Comparison of ENCODE assay signal across 17 cellular contexts in the genomic region with DNA sequence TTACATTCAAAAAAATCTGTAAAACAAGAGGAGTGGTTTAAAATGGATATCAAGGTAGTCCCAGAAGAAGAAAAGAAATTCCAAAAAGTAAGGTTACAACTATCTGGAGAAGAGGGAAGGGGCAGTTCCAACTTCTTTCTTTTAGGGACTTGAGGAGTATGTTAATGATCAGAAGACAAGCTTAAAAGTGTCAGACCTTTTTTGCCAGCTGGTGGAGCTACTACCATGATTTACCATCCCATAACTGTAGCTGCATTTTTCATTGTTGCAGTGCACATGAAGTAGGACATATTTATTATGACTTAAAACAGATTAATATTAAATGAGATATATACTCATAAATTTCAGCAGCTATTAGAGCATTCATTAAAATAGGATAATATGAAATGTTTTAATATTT.
DNase-seq lines count a peak whose midpoint lies in the region; ATAC-seq, FAIRE-seq and TF ChIP-seq lines count a peak whose summit lies in the region.
"Had no signal": no experiment of that assay in that cellular context is flagged by ENCODE, and none has a peak within 500 bp of the region (broad histone marks: within the 10 kb centered on the region; RNA-seq: fewer than 3 reads in every experiment).

No MANE protein-coding gene starts in this region.

- H3K4me3 ChIP-seq in HEK293 (ENCODE audit: low read depth, low read length), result no peak overlapping the region
- no peak overlapping the region for H3K4me3 ChIP-seq in epithelial cell of esophagus (ENCODE audit: low read length)
- no peak overlapping the region for H3K4me3 ChIP-seq in coronary artery
- H3K4me3 ChIP-seq: colonic mucosa, thyroid gland had no signal

- no peaks in the 10 kb centered on the region for H3K9me3 ChIP-seq in HEK293 (ENCODE audit: control insufficient read depth, insufficient read depth, low read depth, low read length)
- H3K9me3 ChIP-seq: BE2C, colonic mucosa, neutrophil, thyroid gland had no signal

- TF ChIP-seq CTCF in D721Med (IDR thresholded peaks at IDR 0.05; ENCODE audit: insufficient read depth, missing control alignments) (peak; percentile 20), HEK293 (tag by site-specific recombination; IDR thresholded peaks at IDR 0.05) (0 out of 2 replicates have a peak, but pooled peaks have one; percentile 20), RWPE1 (conservative IDR thresholded peaks at IDR 0.05; ENCODE audit: low read depth) (no peak), epithelial cell of esophagus (IDR thresholded peaks at IDR 0.05; ENCODE audit: insufficient read depth, low read depth, low read length, missing control alignments) (peak; percentile 38), coronary artery (IDR thresholded peaks at IDR 0.05) (no peak)

- POLR2A ChIA-PET in HEK293 (lab: Yijun Ruan, JAX), result no interaction called here
- POLR2A ChIA-PET in RWPE1 (lab: Yijun Ruan, JAX; ENCODE audit: low non-redundant PET), result no interaction called here

- ATAC-seq in HG02973 (IDR thresholded peaks at IDR 0.05; ENCODE audit: unreplicated experiment), result no peak
- ATAC-seq: activated CD8-positive, alpha-beta T cell treated with anti-CD3 and anti-CD28 coated beads for 36 hours had no signal

- no peak overlapping the region for H3K27ac ChIP-seq in HEK293 (ENCODE audit: extremely low read depth, low read depth, low read length)
- H3K27ac ChIP-seq in RWPE1, result no peak overlapping the region
- no peak overlapping the region for H3K27ac ChIP-seq in coronary artery
- H3K27ac ChIP-seq: colonic mucosa, neutrophil, thyroid gland, WERI-Rb-1 had no signal

- CTCF ChIA-PET in HEK293 (lab: Yijun Ruan, JAX) (interaction anchor here (0.7 to 2.6 kb wide), 6 partner anchors 20 to 419 kb away, joined by 3 to 20 read pairs (median 3); no protein-coding TSS in a partner anchor), RWPE1 (lab: Yijun Ruan, JAX) (interaction anchor here (1.8 kb wide), 1 partner anchor 265 kb away, joined by 10 read pairs; no protein-coding TSS in a partner anchor)

- no peaks in the 10 kb centered on the region for H3K36me3 ChIP-seq in HEK293 (ENCODE audit: control insufficient read depth in 2 of 2, insufficient read depth in 1 of 2, low read length in 2 of 2)
- H3K36me3 ChIP-seq: BE2C, colonic mucosa, neutrophil, thyroid gland, WERI-Rb-1 had no signal

- FAIRE-seq in D721Med (lab: Jason Lieb, UNC), result no peak

- 0 out of 2 replicates have a peak, but pooled peaks cover 4% of the 10 kb centered on the region for H3K4me1 ChIP-seq in HEK293 (ENCODE audit: control insufficient read depth, insufficient read depth, low read length)
- H3K4me1 ChIP-seq: BE2C, colonic mucosa, thyroid gland had no signal

- no peak for DNase-seq in D721Med (ENCODE audit: insufficient read length, low spot score)
- DNase-seq in RWPE1 (ENCODE audit: low spot score), result peak; percentile 4
- DNase-seq in epithelial cell of esophagus (ENCODE audit: low read depth), result peak; percentile 21
- DNase-seq in coronary artery (ENCODE audit: low spot score), result no peak
- DNase-seq in Ammon's horn (ENCODE audit: low spot score), result no peak
- no peak for DNase-seq in NCI-H526 treated with DMSO at 0.1 percent for 48 hours (lab: John Stamatoyannopoulos, UW)
- DNase-seq: activated CD8-positive, alpha-beta T cell treated with anti-CD3 and anti-CD28 coated beads for 36 hours; BE2C; colonic mucosa; erythroblast; MV-4-11; stimulated activated CD4-positive, alpha-beta T cell treated with anti-CD3 and anti-CD28 coated beads, Interleukin-4, amount 100 ng/mL, for 4 hours; thyroid gland; WERI-Rb-1 had no signal

TF ChIP-seq in HEK293, 187 proteins besides CTCF, POLR2A, EP300 and RAD21:
- TF ChIP-seq, protein P1, sequence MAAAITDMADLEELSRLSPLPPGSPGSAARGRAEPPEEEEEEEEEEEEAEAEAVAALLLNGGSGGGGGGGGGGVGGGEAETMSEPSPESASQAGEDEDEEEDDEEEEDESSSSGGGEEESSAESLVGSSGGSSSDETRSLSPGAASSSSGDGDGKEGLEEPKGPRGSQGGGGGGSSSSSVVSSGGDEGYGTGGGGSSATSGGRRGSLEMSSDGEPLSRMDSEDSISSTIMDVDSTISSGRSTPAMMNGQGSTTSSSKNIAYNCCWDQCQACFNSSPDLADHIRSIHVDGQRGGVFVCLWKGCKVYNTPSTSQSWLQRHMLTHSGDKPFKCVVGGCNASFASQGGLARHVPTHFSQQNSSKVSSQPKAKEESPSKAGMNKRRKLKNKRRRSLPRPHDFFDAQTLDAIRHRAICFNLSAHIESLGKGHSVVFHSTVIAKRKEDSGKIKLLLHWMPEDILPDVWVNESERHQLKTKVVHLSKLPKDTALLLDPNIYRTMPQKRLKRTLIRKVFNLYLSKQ (tag by site-specific recombination; IDR thresholded peaks at IDR 0.05; ENCODE audit: borderline replicate concordance), result no peak
- peak; percentile 21; the same call in 1 of the 2 replicates for TF ChIP-seq ZNF654 (tag by site-specific recombination; IDR thresholded peaks at IDR 0.05; ENCODE audit: low read depth)
TF ChIP-seq in HEK293: peak in this region for 1.

Comparison
In these comparisons a context has a peak if more than half of its experiments do, and no peak if none do; other contexts are left out.
1. DNase-seq: peak in RWPE1 (single experiment) and epithelial cell of esophagus (single experiment); none in D721Med (single experiment), coronary artery (single experiment), Ammon's horn (single experiment) and NCI-H526 treated with DMSO at 0.1 percent for 48 hours (single experiment).
2. CTCF ChIP-seq: peak in D721Med (single experiment), HEK293 (single experiment) and epithelial cell of esophagus (single experiment); none in RWPE1 (single experiment) and coronary artery (single experiment).